ENCODE assay signal across 8 cellular contexts in genomic region chr2:61177727-61178549, GRCh38. TPM values are rescaled to one million over a fixed set of nuclear protein-coding genes. Genes with fewer than 3 reads are reported as not detected.
DNase-seq lines count a peak whose midpoint lies in the region; ATAC-seq and TF ChIP-seq lines count a peak whose summit lies in the region.

No MANE protein-coding gene starts in this region.

- CTCF ChIA-PET in GM10248 (lab: Yijun Ruan, JAX) (interaction anchor here (0.8 to 2.0 kb wide), 7 partner anchors 11 to 400 kb away, joined by 3 to 7 read pairs (median 3); partner anchors contain the start of gene C2orf74), HCT116 (lab: Charles Lee) (no interaction called here)

- RAD21 ChIA-PET in HCT116 (lab: Charles Lee; ENCODE audit: low non-redundant PET in 1 of 2, low total read pairs in 2 of 2, uncharacterized antibody in 2 of 2, unreplicated experiment in 2 of 2) = interaction anchor here in 1 of 2 experiments (0.6 kb wide), 1 partner anchor 374 kb away, joined by 3 read pairs; no protein-coding TSS in a partner anchor

- TF ChIP-seq POLR2A in HCT116 (IDR thresholded peaks at IDR 0.05; ENCODE audit: borderline replicate concordance, extremely low read depth, insufficient read depth, insufficient read length) = no peak

- BruUV-seq in HCT116 (replicated peaks; lab: Mats Ljungman, UMichigan) = TSS peak; percentile 49

- H3K4me2 ChIP-seq in HCT116 (ENCODE audit: low read length) = peak overlapping the region; percentile 98

- H3K36me3 Mint-ChIP-seq in progenitor cell of endocrine pancreas (ENCODE audit: insufficient read depth) = peaks cover 18% of the 10 kb centered on the region

- H3K9me3 ChIP-seq in HCT116 (ENCODE audit: control insufficient read depth in 1 of 2, insufficient read depth in 1 of 2, low read depth in 1 of 2, low read length in 2 of 2) = no peaks in the 10 kb centered on the region

- peak overlapping the region; percentile 79 for H3K27ac ChIP-seq in HCT116 (ENCODE audit: low read depth, low read length)

- peaks cover 7 to 22% of the 10 kb centered on the region in 2 experiments for H3K4me1 ChIP-seq in HCT116 (ENCODE audit: control insufficient read depth in 1 of 2, insufficient read depth in 2 of 2, low read length in 2 of 2)

- H3K9me2 ChIP-seq in HCT116 (ENCODE audit: insufficient read depth) = no peaks in the 10 kb centered on the region

- peaks cover 50% of the 10 kb centered on the region for H3K79me2 ChIP-seq in HCT116 (ENCODE audit: insufficient read depth, low read length)

- TF ChIP-seq CTCF in GM10248 (IDR thresholded peaks at IDR 0.05; ENCODE audit: control extremely low read depth, extremely low read depth, low read depth, missing control alignments) = no peak
- no peak for TF ChIP-seq CTCF in HCT116 (IDR thresholded peaks at IDR 0.05 in 2 of 3, conservative IDR thresholded peaks at IDR 0.05 in 1 of 3; ENCODE audit: borderline replicate concordance in 1 of 3, insufficient read depth in 1 of 3, low read depth in 2 of 3, low read length in 2 of 3)
- TF ChIP-seq CTCF in progenitor cell of endocrine pancreas (IDR thresholded peaks at IDR 0.05; ENCODE audit: unreplicated experiment) = no peak

- H3K4me3 Mint-ChIP-seq in progenitor cell of endocrine pancreas (ENCODE audit: low read depth) = peak overlapping the region; percentile 85

- POLR2A ChIA-PET in GM10248 (lab: Yijun Ruan, JAX) (interaction anchor here (0.6 to 1.4 kb wide), 4 partner anchors 14 to 358 kb away, joined by 3 to 6 read pairs (median 4); partner anchors contain the start of gene C2orf74), HCT116 (lab: Charles Lee) (interaction anchor here (0.7 kb wide), 1 partner anchor 140 kb away, joined by 3 read pairs; no protein-coding TSS in a partner anchor)

- DNase-seq in GM10248 (ENCODE audit: extremely low spot score) = peak; percentile 34
- DNase-seq in HCT116 (ENCODE audit: low read depth, low spot score) = no peak
- peak; percentile 33 for DNase-seq in NOMO-1 treated with DMSO at 0.1 percent for 48 hours (lab: John Stamatoyannopoulos, UW; ENCODE audit: unreplicated experiment)
- peak; percentile 30 for DNase-seq in activated gamma-delta T cell treated with Interleukin-2 at 50 U/mL for 16 hours
- peak; percentile 16 for DNase-seq in glomerular visceral epithelial cell (ENCODE audit: extremely low spot score)
- no peak for DNase-seq in progenitor cell of endocrine pancreas (ENCODE audit: low spot score, unreplicated experiment)
- no peak for DNase-seq in KG1 (lab: John Stamatoyannopoulos, UW)
- no peak for DNase-seq in NCI-H1105 treated with DMSO at 0.1 percent for 48 hours (lab: John Stamatoyannopoulos, UW)

- intact Hi-C loops in HCT116 (cut with micrococcal nuclease) = loop anchor here (2.0 to 5.0 kb wide), 2 partner anchors 113 to 161 kb away; partner anchors contain the start of genes PEX13, PUS10 and SANBR

- peak overlapping the region; percentile 96 for H3K9ac ChIP-seq in HCT116 (ENCODE audit: low read length)

- peak; percentile 7 for ATAC-seq in HCT116

- no peak for TF ChIP-seq RAD21 in HCT116 (IDR thresholded peaks at IDR 0.05; ENCODE audit: low read depth)

- H3K4me1 Mint-ChIP-seq in progenitor cell of endocrine pancreas (ENCODE audit: low read depth) = peaks cover 41% of the 10 kb centered on the region

- peak overlapping the region; percentile 97 for H3K27ac Mint-ChIP-seq in progenitor cell of endocrine pancreas

- no peaks in the 10 kb centered on the region for H3K9me3 Mint-ChIP-seq in progenitor cell of endocrine pancreas (ENCODE audit: low read depth)

- H2AFZ ChIP-seq in HCT116 (ENCODE audit: low read depth, low read length, poor library complexity, severe bottlenecking) = no peak overlapping the region

- H3K4me3 ChIP-seq in HCT116 (replicated peaks in 1 of 2; ENCODE audit: low read depth in 1 of 2, low read length in 2 of 2) = peak overlapping the region; percentile 70 to 81

- H3K36me3 ChIP-seq in HCT116 (ENCODE audit: control insufficient read depth in 1 of 2, insufficient read depth in 2 of 2, low read length in 2 of 2) = peaks cover 9 to 17% of the 10 kb centered on the region in 2 experiments; a peak in 2 of 4 replicates

- no peaks in the 10 kb centered on the region for H3K27me3 ChIP-seq in HCT116 (ENCODE audit: insufficient read depth, low read length)

- no peaks in the 10 kb centered on the region for H4K20me1 ChIP-seq in HCT116 (ENCODE audit: insufficient read depth)

- H3K27me3 Mint-ChIP-seq in progenitor cell of endocrine pancreas = peaks cover 17% of the 10 kb centered on the region

TF ChIP-seq in HCT116, 20 proteins besides CTCF, POLR2A, EP300 and RAD21:
- TF ChIP-seq SP1 (IDR thresholded peaks at IDR 0.05; ENCODE audit: low read depth) (no peak), ZFX (IDR thresholded peaks at IDR 0.05) (peak; percentile 74)

RNA-seq across cellular contexts. Expression of gene C2orf74, which starts 15.9 kb away (rescaled TPM):
- total RNA-seq in HCT116 (2021; ENCODE audit: unreplicated experiment) (not detected), progenitor cell of endocrine pancreas (10.0 and 13.6 TPM in 2 replicates)
- polyA plus RNA-seq in HCT116 (2012) = 0.12 TPM in 1 of 2 replicates, not detected in the other

Comparison
In these comparisons a context has a peak if more than half of its experiments do, and no peak if none do; other contexts are left out.
1. DNase-seq: peak in GM10248 (single experiment), NOMO-1 treated with DMSO at 0.1 percent for 48 hours (single experiment), activated gamma-delta T cell treated with Interleukin-2 at 50 U/mL for 16 hours (single experiment) and glomerular visceral epithelial cell (single experiment); none in HCT116 (single experiment), progenitor cell of endocrine pancreas (single experiment), KG1 (single experiment) and NCI-H1105 treated with DMSO at 0.1 percent for 48 hours (single experiment).